ENCODE assay signal across 1 cellular context in genomic region chr17:59331929-59332889, GRCh38.
TF ChIP-seq lines count a peak whose summit lies in the region.

No MANE protein-coding gene starts in this region.

TF ChIP-seq in HEK293, 187 proteins besides CTCF, POLR2A, EP300 and RAD21 (continued from another document):
- peak; percentile 83 for TF ChIP-seq PATZ1 (tag by site-specific recombination; IDR thresholded peaks at IDR 0.05)
- no peak for TF ChIP-seq ZNF18 (tag by site-specific recombination; IDR thresholded peaks at IDR 0.05)
- TF ChIP-seq HOXC10 (CRISPR knock-in tag; IDR thresholded peaks at IDR 0.05): no peak
- TF ChIP-seq KLF9 (tag by site-specific recombination; IDR thresholded peaks at IDR 0.05; ENCODE audit: low read depth): peak; percentile 26; the same call in 1 of the 2 replicates
- no peak for TF ChIP-seq ZNF654 (tag by site-specific recombination; IDR thresholded peaks at IDR 0.05; ENCODE audit: low read depth)
- peak; percentile 75; the same call in 1 of the 2 replicates for TF ChIP-seq ZNF777 (tag by site-specific recombination; IDR thresholded peaks at IDR 0.05; ENCODE audit: borderline replicate concordance)
